In genomic region chr10:96858706-96859050, GRCh38 we compare ENCODE assay signal across 13 cellular contexts.
"Had no signal": no experiment of that assay in that cellular context is flagged by ENCODE, and none has a peak within 500 bp of the region (broad histone marks: within the 10 kb centered on the region; RNA-seq: fewer than 3 reads in every experiment).

No MANE protein-coding gene starts in this region.

- H3K4me3 ChIP-seq: esophagus squamous epithelium, heart left ventricle, sigmoid colon, thyroid gland, uterus had no signal

- H3K27me3 ChIP-seq: esophagus squamous epithelium, foreskin keratinocyte, heart left ventricle, sigmoid colon, thyroid gland, uterus had no signal

- H3K9me3 Mint-ChIP-seq: nephron progenitor cell; T-helper 1 cell treated with Interleukin-12 subunit alpha and Interleukin-12 subunit beta and Interleukin-4 antibody, amounts not matched to agents 30 μg/mL and 1 μg/mL, for 36 hours had no signal

- H3K4me3 Mint-ChIP-seq: nephron progenitor cell; T-helper 1 cell treated with Interleukin-12 subunit alpha and Interleukin-12 subunit beta and Interleukin-4 antibody, amounts not matched to agents 30 μg/mL and 1 μg/mL, for 36 hours had no signal

- H3K9me3 ChIP-seq: esophagus squamous epithelium, heart left ventricle, sigmoid colon, thyroid gland, uterus had no signal

- H3K27ac Mint-ChIP-seq: nephron progenitor cell had no signal

- DNase-seq: activated CD4-positive, alpha-beta T cell treated with anti-CD3 and anti-CD28 coated beads for 4 hours; activated T-cell treated with anti-CD3 and anti-CD28 coated beads for 4 hours; esophagus squamous epithelium; foreskin keratinocyte; heart left ventricle; nephron progenitor cell; sigmoid colon; stimulated activated CD4-positive, alpha-beta T cell treated with anti-CD3 and anti-CD28 coated beads, Interleukin-2, amount 100 ng/mL, for 48 hours; stimulated activated CD8-positive, alpha-beta memory T cell treated with anti-CD3 and anti-CD28 coated beads, Interleukin-4, amount 100 ng/mL, for 48 hours; thyroid gland; uterus had no signal

- H3K27ac ChIP-seq: esophagus squamous epithelium, foreskin keratinocyte, heart left ventricle, sigmoid colon, thyroid gland, uterus had no signal

- H3K36me3 ChIP-seq: sigmoid colon, thyroid gland, uterus had no signal

- ATAC-seq: foreskin keratinocyte, heart left ventricle, left lobe of liver had no signal
